22 cellular contexts compared by ENCODE assay signal in genomic region chr1:78408192-78408591, GRCh38.
DNase-seq lines count a peak whose midpoint lies in the region; ATAC-seq and TF ChIP-seq lines count a peak whose summit lies in the region.
"Had no signal": no experiment of that assay in that cellular context is flagged by ENCODE, and none has a peak within 500 bp of the region (broad histone marks: within the 10 kb centered on the region; RNA-seq: fewer than 3 reads in every experiment).

No MANE protein-coding gene starts in this region.

- H3K27ac ChIP-seq in GM23248 (no peak overlapping the region), suprapubic skin (peak overlapping the region; percentile 65)
- H3K27ac ChIP-seq: A549 had no signal

- H3K4me3 ChIP-seq in AG10803 (ENCODE audit: low read length) (no peak overlapping the region), GM23248 (no peak overlapping the region), fibroblast of mammary gland (ENCODE audit: control insufficient read depth, low read depth, low read length) (no peak overlapping the region), suprapubic skin (no peak overlapping the region)
- H3K4me3 ChIP-seq: A549, GM12878 had no signal

- no peaks in the 10 kb centered on the region for H3K9me2 ChIP-seq in GM23248 (ENCODE audit: insufficient read depth)

- H2AFZ ChIP-seq in GM23248: no peak overlapping the region

- 22 to 34% methylated on average over 1 of the region's 1 CpG for WGBS in GM23248 (ENCODE audit: low coverage in 1 of 2, low lambda C conversion rate in 2 of 2, missing lambda C conversion rate in 2 of 2), 2 experiments
- 36% methylated on average over 1 of the region's 1 CpG for WGBS in suprapubic skin

- H3K36me3 ChIP-seq in GM23248 (ENCODE audit: low read depth): no peaks in the 10 kb centered on the region
- H3K36me3 ChIP-seq in suprapubic skin: no peaks in the 10 kb centered on the region

- ATAC-seq in GM19328 (IDR thresholded peaks at IDR 0.05; ENCODE audit: unreplicated experiment): no peak
- ATAC-seq in left lobe of liver: no peak
- ATAC-seq: A549, GM12878 had no signal

- H3K79me2 ChIP-seq in GM23248 (ENCODE audit: insufficient read depth): no peaks in the 10 kb centered on the region

- in situ Hi-C loops in GM23248 (cut with MboI): no loop called here

- TF ChIP-seq EP300 in suprapubic skin (IDR thresholded peaks at IDR 0.05): no peak

- H3K4me1 ChIP-seq in GM23248 (ENCODE audit: insufficient read depth): peaks cover 6% of the 10 kb centered on the region; the same call in 1 of the 2 replicates
- peaks cover 5% of the 10 kb centered on the region for H3K4me1 ChIP-seq in suprapubic skin
- H3K4me1 ChIP-seq: A549 had no signal

- no peaks in the 10 kb centered on the region for H3F3A ChIP-seq in GM23248 (ENCODE audit: insufficient read depth)

- H3K27me3 ChIP-seq in GM23248 (replicated peaks; ENCODE audit: insufficient read depth) (no peaks in the 10 kb centered on the region), suprapubic skin (no peaks in the 10 kb centered on the region)

- TF ChIP-seq POLR2A in suprapubic skin (IDR thresholded peaks at IDR 0.05): no peak

- H3K9me3 ChIP-seq in GM23248 (ENCODE audit: low read depth): peaks cover 6% of the 10 kb centered on the region
- H3K9me3 ChIP-seq in suprapubic skin: peaks cover 24% of the 10 kb centered on the region
- H3K9me3 ChIP-seq: A549 had no signal

- TF ChIP-seq CTCF in AG10803 (conservative IDR thresholded peaks at IDR 0.05; ENCODE audit: low read length): no peak
- TF ChIP-seq CTCF in fibroblast of mammary gland (conservative IDR thresholded peaks at IDR 0.05; ENCODE audit: control insufficient read depth, insufficient read depth, low read depth, low read length): no peak
- TF ChIP-seq CTCF in suprapubic skin (IDR thresholded peaks at IDR 0.05): no peak

- H3K9ac ChIP-seq in GM23248: no peak overlapping the region

- H4K20me1 ChIP-seq in GM23248 (ENCODE audit: insufficient read depth): no peaks in the 10 kb centered on the region

- DNase-seq in AG10803 (ENCODE audit: low read depth): peak; percentile 95
- peak; percentile 12 for DNase-seq in GM23248
- DNase-seq in fibroblast of mammary gland (ENCODE audit: low read depth): peak; percentile 72
- no peak for DNase-seq in suprapubic skin (ENCODE audit: low spot score in 2 of 2)
- DNase-seq in activated naive CD4-positive, alpha-beta T cell (lab: John Stamatoyannopoulos, UW): no peak
- DNase-seq in left lobe of liver (ENCODE audit: low spot score): no peak
- DNase-seq: CD4-positive, CD25-positive, alpha-beta regulatory T cell; COR-L47; DMS 273 treated with DMSO at 0.1 percent for 48 hours; DND-41; KBM-7; MV-4-11; NCI-H1417 treated with DMSO at 0.1 percent for 48 hours; NCI-H187 treated with DMSO at 0.1 percent for 48 hours; NCI-H2227 treated with DMSO at 0.1 percent for 48 hours; NCI-H510A treated with DMSO at 0.1 percent for 48 hours; NCI-H774; OCI-M1; SHP77 had no signal

- no peak overlapping the region for H3K4me2 ChIP-seq in GM23248 (ENCODE audit: unreplicated experiment)
- H3K4me2 ChIP-seq: A549 had no signal

Comparison
In these comparisons a context has a peak if more than half of its experiments do, and no peak if none do; other contexts are left out.
1. DNase-seq: peak in AG10803 (single experiment), GM23248 (single experiment) and fibroblast of mammary gland (single experiment); none in suprapubic skin (0 of 2), activated naive CD4-positive, alpha-beta T cell (0 of 4) and left lobe of liver (single experiment).